8 cellular contexts compared by ENCODE assay signal in the genomic region with DNA sequence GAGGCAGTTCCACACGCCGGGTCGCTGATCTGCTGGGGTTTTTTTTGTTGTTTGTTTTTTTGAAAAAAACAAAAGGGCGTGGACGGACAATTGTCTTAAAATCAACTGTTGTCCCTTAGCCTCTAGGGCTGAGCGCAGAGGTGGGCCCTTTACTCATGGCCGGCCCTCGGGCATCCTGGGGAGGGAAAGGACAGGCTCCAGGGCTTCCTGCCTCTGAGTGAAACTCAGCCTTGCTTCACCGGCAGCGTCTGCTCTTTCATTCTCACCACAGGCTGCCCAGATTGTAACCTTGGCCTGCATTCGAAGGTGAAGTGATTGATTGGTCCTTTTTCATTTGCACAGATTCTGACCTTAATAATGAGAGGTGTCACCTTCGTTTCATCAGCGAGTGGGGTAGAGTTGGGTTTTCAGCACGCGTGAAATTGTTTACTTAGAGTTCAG. TPM values are rescaled to one million over a fixed set of nuclear protein-coding genes. Genes with fewer than 3 reads are reported as not detected.
A peak's percentile ranks its signal among the peaks of the same experiment; 100 is the strongest.
DNase-seq lines count a peak whose midpoint lies in the region; ATAC-seq and TF ChIP-seq lines count a peak whose summit lies in the region.

No MANE protein-coding gene starts in this region.

- intact Hi-C loops in CD4-positive, alpha-beta memory T cell (cut with micrococcal nuclease): loop anchor here (2.0 to 5.0 kb wide), 4 partner anchors 50 to 618 kb away; a partner anchor contains a TSS
- intact Hi-C loops in activated naive CD4-positive, alpha-beta T cell treated with anti-CD3 and anti-CD28 coated beads for 36 hours (cut with micrococcal nuclease): loop anchor here (1.0 to 10.0 kb wide), 6 partner anchors 33 to 620 kb away; a partner anchor contains a TSS
- intact Hi-C loops in heart left ventricle (cut with DNase I): no loop called here
- intact Hi-C loops in posterior vena cava (cut with DNase I): no loop called here

- peak overlapping the region; percentile 92 to 98 (median 97) for H3K27ac Mint-ChIP-seq in CD4-positive, alpha-beta memory T cell
- peak overlapping the region; percentile 95 for H3K27ac Mint-ChIP-seq in activated naive CD4-positive, alpha-beta T cell treated with anti-CD3 and anti-CD28 coated beads for 36 hours

- no peak for TF ChIP-seq POLR2A in heart left ventricle (IDR thresholded peaks at IDR 0.05)

- POLR2A ChIA-PET in CD4-positive, alpha-beta memory T cell (lab: Charles Lee; ENCODE audit: partially characterized antibody): no interaction called here

- peaks cover 26% of the 10 kb centered on the region for H3K4me1 ChIP-seq in CD4-positive, alpha-beta memory T cell (ENCODE audit: insufficient read depth, low read length)
- H3K4me1 ChIP-seq in heart left ventricle: peaks cover 0 to 28% (median 13%) of the 10 kb centered on the region in 12 donors

- ATAC-seq in GM18907 (IDR thresholded peaks at IDR 0.05; ENCODE audit: unreplicated experiment) (peak; percentile 45), HG03108 (IDR thresholded peaks at IDR 0.05; ENCODE audit: unreplicated experiment) (peak; percentile 33), heart left ventricle (peak in 3 of 4 donors; percentile 17 to 40 (median 37))

- TF ChIP-seq CTCF in heart left ventricle (IDR thresholded peaks at IDR 0.05): no peak

- H3K9me3 ChIP-seq in CD4-positive, alpha-beta memory T cell (ENCODE audit: control insufficient read depth in 1 of 2, low read length in 2 of 2): no peaks in the 10 kb centered on the region
- no peaks in the 10 kb centered on the region for H3K9me3 ChIP-seq in heart left ventricle

- CTCF ChIA-PET in CD4-positive, alpha-beta memory T cell (lab: Charles Lee; ENCODE audit: partially characterized antibody): interaction anchor here (1.0 to 2.5 kb wide), 2 partner anchors 11 to 177 kb away, joined by 3 to 14 read pairs; no protein-coding TSS in a partner anchor
- CTCF ChIA-PET in activated naive CD4-positive, alpha-beta T cell treated with anti-CD3 and anti-CD28 coated beads for 36 hours (lab: Charles Lee): interaction anchor here (2.1 kb wide), 1 partner anchor 402 kb away, joined by 7 read pairs; no protein-coding TSS in a partner anchor

- H3K4me1 Mint-ChIP-seq in CD4-positive, alpha-beta memory T cell: peaks cover 26 to 38% (median 32%) of the 10 kb centered on the region in 4 donors
- H3K4me1 Mint-ChIP-seq in activated naive CD4-positive, alpha-beta T cell treated with anti-CD3 and anti-CD28 coated beads for 36 hours (ENCODE audit: low read depth): peaks cover 27% of the 10 kb centered on the region

- peak overlapping the region; percentile 59 to 78 for H3K4me3 ChIP-seq in CD4-positive, alpha-beta memory T cell (ENCODE audit: low read length in 2 of 2)
- H3K4me3 ChIP-seq in heart left ventricle: peak overlapping the region; percentile 82 to 100 (median 95)

- no peaks in the 10 kb centered on the region for H3K27me3 ChIP-seq in CD4-positive, alpha-beta memory T cell (ENCODE audit: insufficient read depth, low read length)
- no peaks in the 10 kb centered on the region for H3K27me3 ChIP-seq in heart left ventricle

- no peaks in the 10 kb centered on the region for H3K36me3 ChIP-seq in CD4-positive, alpha-beta memory T cell (ENCODE audit: insufficient read depth, low read length)
- H3K36me3 ChIP-seq in heart left ventricle: no peaks in the 10 kb centered on the region

- H3K27ac ChIP-seq in CD4-positive, alpha-beta memory T cell (ENCODE audit: low read depth, low read length): peak overlapping the region; percentile 93
- peak overlapping the region in 11 of 12 donors; percentile 97 to 100 (median 99) for H3K27ac ChIP-seq in heart left ventricle

- WGBS in heart left ventricle, 4 donors: 0 to 2% (median 0%) methylated on average over 15 of the region's 15 CpGs

- H3K27me3 Mint-ChIP-seq in CD4-positive, alpha-beta memory T cell: no peaks in the 10 kb centered on the region
- H3K27me3 Mint-ChIP-seq in activated naive CD4-positive, alpha-beta T cell treated with anti-CD3 and anti-CD28 coated beads for 36 hours (ENCODE audit: low read depth): no peaks in the 10 kb centered on the region

- peaks cover 8 to 14% of the 10 kb centered on the region in 2 donors for H3K36me3 Mint-ChIP-seq in CD4-positive, alpha-beta memory T cell
- peaks cover 9% of the 10 kb centered on the region for H3K36me3 Mint-ChIP-seq in activated naive CD4-positive, alpha-beta T cell treated with anti-CD3 and anti-CD28 coated beads for 36 hours (ENCODE audit: low read depth)

- DNase-seq in CD4-positive, alpha-beta memory T cell: peak in 1 of 5 donors; percentile 34
- DNase-seq in NOMO-1 treated with dmso at 0.1 percent for 144 hours (lab: John Stamatoyannopoulos, UW; ENCODE audit: unreplicated experiment) (peak; percentile 16), heart left ventricle (peak in 4 of 5 donors; percentile 48 to 67 (median 52)), posterior vena cava (ENCODE audit: low spot score) (peak; percentile 85)
- DNase-seq in activated naive CD4-positive, alpha-beta T cell treated with anti-CD3 and anti-CD28 coated beads for 36 hours: peak; percentile 63
- no peak for DNase-seq in central memory CD4-positive, alpha-beta T cell

- no peaks in the 10 kb centered on the region for H3K9me3 Mint-ChIP-seq in CD4-positive, alpha-beta memory T cell
- H3K9me3 Mint-ChIP-seq in activated naive CD4-positive, alpha-beta T cell treated with anti-CD3 and anti-CD28 coated beads for 36 hours: no peaks in the 10 kb centered on the region

- peak overlapping the region; percentile 89 to 98 (median 97) for H3K4me3 Mint-ChIP-seq in CD4-positive, alpha-beta memory T cell
- peak overlapping the region; percentile 92 for H3K4me3 Mint-ChIP-seq in activated naive CD4-positive, alpha-beta T cell treated with anti-CD3 and anti-CD28 coated beads for 36 hours

RNA-seq across cellular contexts. Expression of a gene that starts 0.8 kb away (rescaled TPM):
- total RNA-seq in CD4-positive, alpha-beta memory T cell: 1 to 10 TPM; 5.4 to 6.1 TPM
- polyA plus RNA-seq in CD4-positive, alpha-beta memory T cell: 1 to 10 TPM; 2.1 to 5.2 TPM
- 1 to 10 TPM; 5.7 to 7.1 TPM for total RNA-seq in activated naive CD4-positive, alpha-beta T cell treated with anti-CD3 and anti-CD28 coated beads for 36 hours
- total RNA-seq in heart left ventricle: 10 to 100 TPM in 7 of 9 donors, 1 to 10 TPM in 2; 9.4 to 14.6 (median 12.3) TPM
- 10 to 100 TPM in 1 of 2 donors, 1 to 10 TPM in 1; 4.6 to 18.4 TPM for polyA plus RNA-seq in heart left ventricle
- 10 to 100 TPM in 1 of 2 donors, 1 to 10 TPM in 1; 9.2 to 11.8 TPM for total RNA-seq in posterior vena cava

RNA-seq across cellular contexts. Expression of a gene that starts 17.1 kb away (rescaled TPM):
- total RNA-seq in CD4-positive, alpha-beta memory T cell: not detected
- polyA plus RNA-seq in CD4-positive, alpha-beta memory T cell: under 1 TPM; 0.05 to 0.29 TPM
- total RNA-seq in activated naive CD4-positive, alpha-beta T cell treated with anti-CD3 and anti-CD28 coated beads for 36 hours: not detected
- total RNA-seq in heart left ventricle (under 1 TPM in 2 of 9 donors, not detected in 7; 0.07 to 0.18 TPM), posterior vena cava (under 1 TPM; 0.05 to 0.14 TPM)
- under 1 TPM in 1 of 2 donors, not detected in 1; 0.08 TPM for polyA plus RNA-seq in heart left ventricle

RNA-seq across cellular contexts. Expression of a gene that starts 50.3 kb away (rescaled TPM):
- not detected for total RNA-seq in CD4-positive, alpha-beta memory T cell
- polyA plus RNA-seq in CD4-positive, alpha-beta memory T cell: not detected
- not detected for total RNA-seq in activated naive CD4-positive, alpha-beta T cell treated with anti-CD3 and anti-CD28 coated beads for 36 hours
- total RNA-seq in heart left ventricle (1 to 10 TPM; 1.1 to 6.1 (median 1.7) TPM), posterior vena cava (under 1 TPM; 0.23 to 0.38 TPM)
- 1 to 10 TPM; 1.3 to 1.6 TPM for polyA plus RNA-seq in heart left ventricle

Comparison
In these comparisons a context has a peak if more than half of its experiments do, and no peak if none do; other contexts are left out.
1. intact Hi-C loops: an anchor here in CD4-positive, alpha-beta memory T cell (2.0 to 5.0 kb wide) and activated naive CD4-positive, alpha-beta T cell treated with anti-CD3 and anti-CD28 coated beads for 36 hours (1.0 to 10.0 kb wide); none called in heart left ventricle and posterior vena cava.